In genomic region chr9:130446111-130446861, GRCh38 we compare ENCODE assay signal across 8 cellular contexts. TPM values are rescaled to one million over a fixed set of nuclear protein-coding genes. Genes with fewer than 3 reads are reported as not detected.
DNase-seq lines count a peak whose midpoint lies in the region; ATAC-seq and TF ChIP-seq lines count a peak whose summit lies in the region.

No MANE protein-coding gene starts in this region.

- peak overlapping the region; percentile 86 to 94 for H3K27ac ChIP-seq in right atrium auricular region

- peak; percentile 26 for DNase-seq in activated CD8-positive, alpha-beta T cell treated with anti-CD3 and anti-CD28 coated beads for 36 hours
- no peak for DNase-seq in activated CD8-positive, alpha-beta T cell treated with anti-CD3 and anti-CD28 coated beads, Interleukin-2, amount 10 ng/mL, durations not matched to agents 7 days and 5 days
- DNase-seq in activated naive CD8-positive, alpha-beta T cell treated with anti-CD3 and anti-CD28 coated beads, Interleukin-2, amount 10 ng/mL, durations not matched to agents 7 days and 5 days, result no peak
- DNase-seq in right atrium auricular region (ENCODE audit: low spot score), result peak; percentile 85
- peak; percentile 72 for DNase-seq in renal cortical epithelial cell (ENCODE audit: low read depth)
- DNase-seq in stimulated activated CD4-positive, alpha-beta T cell treated with anti-CD3 and anti-CD28 coated beads, Interleukin-4, amount 100 ng/mL, for 24 hours, result no peak
- DNase-seq in dermis blood vessel endothelial cell, result no peak

- intact Hi-C loops in activated CD8-positive, alpha-beta T cell treated with anti-CD3 and anti-CD28 coated beads for 36 hours (cut with micrococcal nuclease), result no loop called here

- H3K4me1 ChIP-seq in right atrium auricular region, result peaks cover 0 to 66% of the 10 kb centered on the region in 2 donors

- peaks cover 12% of the 10 kb centered on the region for H3K4me1 Mint-ChIP-seq in activated CD8-positive, alpha-beta T cell treated with anti-CD3 and anti-CD28 coated beads for 36 hours (ENCODE audit: low read depth)
- H3K4me1 Mint-ChIP-seq in activated CD8-positive, alpha-beta T cell treated with anti-CD3 and anti-CD28 coated beads, Interleukin-2, amount 10 ng/mL, durations not matched to agents 7 days and 5 days (ENCODE audit: low read depth), result peaks cover 14% of the 10 kb centered on the region
- peaks cover 16% of the 10 kb centered on the region for H3K4me1 Mint-ChIP-seq in activated naive CD8-positive, alpha-beta T cell treated with anti-CD3 and anti-CD28 coated beads, Interleukin-2, amount 10 ng/mL, durations not matched to agents 7 days and 5 days

- H3K36me3 ChIP-seq in right atrium auricular region, result no peaks in the 10 kb centered on the region

- POLR2A ChIA-PET in activated CD8-positive, alpha-beta T cell treated with anti-CD3 and anti-CD28 coated beads for 36 hours (lab: Charles Lee), result no interaction called here
- POLR2A ChIA-PET in activated CD8-positive, alpha-beta T cell treated with anti-CD3 and anti-CD28 coated beads, Interleukin-2, amount 10 ng/mL, durations not matched to agents 7 days and 5 days (lab: Charles Lee), result no interaction called here
- POLR2A ChIA-PET in activated naive CD8-positive, alpha-beta T cell treated with anti-CD3 and anti-CD28 coated beads, Interleukin-2, amount 10 ng/mL, durations not matched to agents 7 days and 5 days (lab: Charles Lee), result no interaction called here

- H3K27me3 Mint-ChIP-seq in activated CD8-positive, alpha-beta T cell treated with anti-CD3 and anti-CD28 coated beads for 36 hours, result peaks cover 36% of the 10 kb centered on the region
- H3K27me3 Mint-ChIP-seq in activated CD8-positive, alpha-beta T cell treated with anti-CD3 and anti-CD28 coated beads, Interleukin-2, amount 10 ng/mL, durations not matched to agents 7 days and 5 days (ENCODE audit: low read depth), result peaks cover 21% of the 10 kb centered on the region
- H3K27me3 Mint-ChIP-seq in activated naive CD8-positive, alpha-beta T cell treated with anti-CD3 and anti-CD28 coated beads, Interleukin-2, amount 10 ng/mL, durations not matched to agents 7 days and 5 days, result peaks cover 26% of the 10 kb centered on the region

- TF ChIP-seq CTCF in activated CD8-positive, alpha-beta T cell treated with anti-CD3 and anti-CD28 coated beads for 36 hours (IDR thresholded peaks at IDR 0.05), result no peak
- TF ChIP-seq CTCF in right atrium auricular region (IDR thresholded peaks at IDR 0.05), result no peak

- CTCF ChIA-PET in activated CD8-positive, alpha-beta T cell treated with anti-CD3 and anti-CD28 coated beads for 36 hours (lab: Charles Lee), result interaction anchor here (1.0 to 1.5 kb wide), 3 partner anchors 15 to 247 kb away, joined by 3 to 4 read pairs (median 3); partner anchors contain the start of gene EXOSC2
- CTCF ChIA-PET in activated CD8-positive, alpha-beta T cell treated with anti-CD3 and anti-CD28 coated beads, Interleukin-2, amount 10 ng/mL, durations not matched to agents 7 days and 5 days (lab: Charles Lee), result interaction anchor here (0.7 to 1.4 kb wide), 2 partner anchors 238 to 255 kb away, joined by 3 read pairs; no protein-coding TSS in a partner anchor

- ATAC-seq in activated CD8-positive, alpha-beta T cell treated with anti-CD3 and anti-CD28 coated beads for 36 hours, result no peak
- ATAC-seq in activated CD8-positive, alpha-beta T cell treated with anti-CD3 and anti-CD28 coated beads, Interleukin-2, amount 10 ng/mL, durations not matched to agents 7 days and 5 days, result no peak
- ATAC-seq in activated naive CD8-positive, alpha-beta T cell treated with anti-CD3 and anti-CD28 coated beads, Interleukin-2, amount 10 ng/mL, durations not matched to agents 7 days and 5 days (ENCODE audit: low read depth), result no peak
- no peak for ATAC-seq in GM18861 (IDR thresholded peaks at IDR 0.05; ENCODE audit: unreplicated experiment)

- peaks cover 0 to 7% of the 10 kb centered on the region in 2 donors for H3K9me3 ChIP-seq in right atrium auricular region

- peaks cover 7% of the 10 kb centered on the region for H3K9me3 Mint-ChIP-seq in activated CD8-positive, alpha-beta T cell treated with anti-CD3 and anti-CD28 coated beads for 36 hours
- peaks cover 10% of the 10 kb centered on the region for H3K9me3 Mint-ChIP-seq in activated CD8-positive, alpha-beta T cell treated with anti-CD3 and anti-CD28 coated beads, Interleukin-2, amount 10 ng/mL, durations not matched to agents 7 days and 5 days (ENCODE audit: insufficient read depth)
- H3K9me3 Mint-ChIP-seq in activated naive CD8-positive, alpha-beta T cell treated with anti-CD3 and anti-CD28 coated beads, Interleukin-2, amount 10 ng/mL, durations not matched to agents 7 days and 5 days, result peaks cover 4% of the 10 kb centered on the region

- H3K36me3 Mint-ChIP-seq in activated CD8-positive, alpha-beta T cell treated with anti-CD3 and anti-CD28 coated beads for 36 hours (ENCODE audit: low read depth), result peaks cover 4% of the 10 kb centered on the region
- no peaks in the 10 kb centered on the region for H3K36me3 Mint-ChIP-seq in activated CD8-positive, alpha-beta T cell treated with anti-CD3 and anti-CD28 coated beads, Interleukin-2, amount 10 ng/mL, durations not matched to agents 7 days and 5 days (ENCODE audit: low read depth)
- H3K36me3 Mint-ChIP-seq in activated naive CD8-positive, alpha-beta T cell treated with anti-CD3 and anti-CD28 coated beads, Interleukin-2, amount 10 ng/mL, durations not matched to agents 7 days and 5 days, result peaks cover under 1% of the 10 kb centered on the region

- H3K27me3 ChIP-seq in right atrium auricular region, result no peaks in the 10 kb centered on the region

- peak overlapping the region; percentile 31 for H3K4me3 Mint-ChIP-seq in activated CD8-positive, alpha-beta T cell treated with anti-CD3 and anti-CD28 coated beads for 36 hours
- no peak overlapping the region for H3K4me3 Mint-ChIP-seq in activated CD8-positive, alpha-beta T cell treated with anti-CD3 and anti-CD28 coated beads, Interleukin-2, amount 10 ng/mL, durations not matched to agents 7 days and 5 days
- H3K4me3 Mint-ChIP-seq in activated naive CD8-positive, alpha-beta T cell treated with anti-CD3 and anti-CD28 coated beads, Interleukin-2, amount 10 ng/mL, durations not matched to agents 7 days and 5 days, result peak overlapping the region; percentile 55

- H3K4me3 ChIP-seq in right atrium auricular region, result peak overlapping the region; percentile 52 to 68

- no peak overlapping the region for H3K27ac Mint-ChIP-seq in activated CD8-positive, alpha-beta T cell treated with anti-CD3 and anti-CD28 coated beads for 36 hours
- H3K27ac Mint-ChIP-seq in activated CD8-positive, alpha-beta T cell treated with anti-CD3 and anti-CD28 coated beads, Interleukin-2, amount 10 ng/mL, durations not matched to agents 7 days and 5 days, result no peak overlapping the region
- H3K27ac Mint-ChIP-seq in activated naive CD8-positive, alpha-beta T cell treated with anti-CD3 and anti-CD28 coated beads, Interleukin-2, amount 10 ng/mL, durations not matched to agents 7 days and 5 days, result no peak overlapping the region

RNA-seq across cellular contexts. Expression of gene ASS1, which starts 1.5 kb away (rescaled TPM):
- 10 to 100 TPM in 1 of 2 experiments, 1 to 10 TPM in 1; 9.8 to 11.5 TPM for total RNA-seq in activated CD8-positive, alpha-beta T cell treated with anti-CD3 and anti-CD28 coated beads for 36 hours
- 1 to 10 TPM; 1.8 to 3.1 TPM for total RNA-seq in activated CD8-positive, alpha-beta T cell treated with anti-CD3 and anti-CD28 coated beads, Interleukin-2, amount 10 ng/mL, durations not matched to agents 7 days and 5 days
- 1 to 10 TPM; 2.6 to 4.1 TPM for total RNA-seq in activated naive CD8-positive, alpha-beta T cell treated with anti-CD3 and anti-CD28 coated beads, Interleukin-2, amount 10 ng/mL, durations not matched to agents 7 days and 5 days
- total RNA-seq in right atrium auricular region (100 to 1,000 TPM in 1 of 2 donors, 10 to 100 TPM in 1; 75.3 to 110 TPM), renal cortical epithelial cell (64.6 and 82.5 TPM in 2 replicates), dermis blood vessel endothelial cell (4.0 and 9.5 TPM in 2 replicates)

Comparison
In these comparisons a context has a peak if more than half of its experiments do, and no peak if none do; other contexts are left out.
1. DNase-seq: peak in activated CD8-positive, alpha-beta T cell treated with anti-CD3 and anti-CD28 coated beads for 36 hours (single experiment), right atrium auricular region (single experiment) and renal cortical epithelial cell (single experiment); none in activated CD8-positive, alpha-beta T cell treated with anti-CD3 and anti-CD28 coated beads, Interleukin-2, amount 10 ng/mL, durations not matched to agents 7 days and 5 days (single experiment), activated naive CD8-positive, alpha-beta T cell treated with anti-CD3 and anti-CD28 coated beads, Interleukin-2, amount 10 ng/mL, durations not matched to agents 7 days and 5 days (single experiment), stimulated activated CD4-positive, alpha-beta T cell treated with anti-CD3 and anti-CD28 coated beads, Interleukin-4, amount 100 ng/mL, for 24 hours (single experiment) and dermis blood vessel endothelial cell (single experiment).